Comparison of ENCODE assay signal across 7 cellular contexts in genomic region chr6:34664270-34664971, GRCh38. TPM values are rescaled to one million over a fixed set of nuclear protein-coding genes. Genes with fewer than 3 reads are reported as not detected.
DNase-seq lines count a peak whose midpoint lies in the region; ATAC-seq, FAIRE-seq and TF ChIP-seq lines count a peak whose summit lies in the region.

No MANE protein-coding gene starts in this region.

- FAIRE-seq in endothelial cell of umbilical vein (lab: Jason Lieb, UNC) = peak; percentile 72

- intact Hi-C loops in endothelial cell of umbilical vein (cut with micrococcal nuclease) = no loop called here

- H3K4me1 ChIP-seq in endothelial cell of umbilical vein (ENCODE audit: control insufficient read depth, extremely low read depth, insufficient read depth, low read length) = peaks cover 18% of the 10 kb centered on the region
- H3K4me1 ChIP-seq in skeletal muscle satellite cell (ENCODE audit: control insufficient read depth, insufficient read depth, low read length) = peaks cover 55% of the 10 kb centered on the region

- DNase-seq in HFFc6 (peak; percentile 3), SK-N-MC (ENCODE audit: low read depth, low spot score) (peak; percentile 44), endothelial cell of umbilical vein (ENCODE audit: low read depth, low spot score) (peak; percentile 74), DMS79 (lab: John Stamatoyannopoulos, UW) (no peak)

- POLR2A ChIA-PET in endothelial cell of umbilical vein (lab: Charles Lee) = interaction anchor here (0.8 kb wide), 1 partner anchor 271 kb away, joined by 7 read pairs; no protein-coding TSS in a partner anchor

- CTCF ChIA-PET in endothelial cell of umbilical vein (lab: Charles Lee) = interaction anchor here (0.9 to 1.5 kb wide), 2 partner anchors 7 to 92 kb away, joined by 4 to 6 read pairs; partner anchors contain the start of gene SNRPC

- peak overlapping the region; percentile 96 for H3K27ac Mint-ChIP-seq in HFFc6

- peak overlapping the region; percentile 30 for H3K4me3 ChIP-seq in SK-N-MC
- H3K4me3 ChIP-seq in endothelial cell of umbilical vein (replicated peaks in 1 of 3; ENCODE audit: insufficient read depth in 1 of 3, low read depth in 1 of 3, low read length in 3 of 3) = no peak overlapping the region
- H3K4me3 ChIP-seq in skeletal muscle satellite cell (ENCODE audit: low read length) = no peak overlapping the region

- no peaks in the 10 kb centered on the region for H3K27me3 Mint-ChIP-seq in HFFc6 (ENCODE audit: insufficient read depth)

- peaks cover 10% of the 10 kb centered on the region for H3K36me3 Mint-ChIP-seq in HFFc6 (ENCODE audit: low read depth)

- H2AFZ ChIP-seq in endothelial cell of umbilical vein (ENCODE audit: low read depth, low read length) = peak overlapping the region; percentile 10

- peaks cover 65% of the 10 kb centered on the region for H3K4me1 Mint-ChIP-seq in HFFc6 (ENCODE audit: low read depth)

- H3K4me3 Mint-ChIP-seq in HFFc6 = peak overlapping the region; percentile 44; the same call in 1 of the 2 replicates

- H3K27ac ChIP-seq in SK-N-MC (peak overlapping the region; percentile 95), endothelial cell of umbilical vein (ENCODE audit: insufficient read depth, low read depth, low read length) (peak overlapping the region; percentile 82)

- H3K9ac ChIP-seq in SK-N-MC (ENCODE audit: insufficient read length) = peak overlapping the region; percentile 33
- H3K9ac ChIP-seq in endothelial cell of umbilical vein (replicated peaks; ENCODE audit: extremely low read depth, insufficient read depth, low read length) = peak overlapping the region; percentile 20
- peak overlapping the region; percentile 56 for H3K9ac ChIP-seq in skeletal muscle satellite cell (ENCODE audit: low read depth, low read length)

- H3K4me2 ChIP-seq in endothelial cell of umbilical vein (ENCODE audit: insufficient read depth, low read length) (peak overlapping the region; percentile 65), skeletal muscle satellite cell (ENCODE audit: low read length) (peak overlapping the region; percentile 58)

- ATAC-seq in GM21825 (IDR thresholded peaks at IDR 0.05; ENCODE audit: unreplicated experiment) (no peak), GM19452 (IDR thresholded peaks at IDR 0.05; ENCODE audit: unreplicated experiment) (no peak)

- no peaks in the 10 kb centered on the region for H4K20me1 ChIP-seq in endothelial cell of umbilical vein (replicated peaks; ENCODE audit: control insufficient read depth, extremely low read depth, insufficient read depth, low read length)

- H3K79me2 ChIP-seq in endothelial cell of umbilical vein (ENCODE audit: control insufficient read depth, insufficient read depth, low read length) = peaks cover 73% of the 10 kb centered on the region

- no peaks in the 10 kb centered on the region for H3K27me3 ChIP-seq in endothelial cell of umbilical vein (ENCODE audit: control insufficient read depth in 2 of 2, insufficient read depth in 2 of 2, low read length in 2 of 2)
- H3K27me3 ChIP-seq in skeletal muscle satellite cell (ENCODE audit: control insufficient read depth, insufficient read depth, low read length) = no peaks in the 10 kb centered on the region

- H3K9me1 ChIP-seq in endothelial cell of umbilical vein (replicated peaks; ENCODE audit: control insufficient read depth, extremely low read depth, insufficient read depth, low read length) = no peaks in the 10 kb centered on the region

- no peak for TF ChIP-seq POLR2A in endothelial cell of umbilical vein (IDR thresholded peaks at IDR 0.05; ENCODE audit: low read depth, low read length)

- TF ChIP-seq CTCF in HFFc6 (IDR thresholded peaks at IDR 0.05) (no peak), endothelial cell of umbilical vein (IDR thresholded peaks at IDR 0.05; ENCODE audit: extremely low read depth in 1 of 2, insufficient read depth in 1 of 2, low read depth in 1 of 2, low read length in 2 of 2) (no peak)

- H3K9me3 ChIP-seq in SK-N-MC (ENCODE audit: low read depth, low read length) = no peaks in the 10 kb centered on the region
- no peaks in the 10 kb centered on the region for H3K9me3 ChIP-seq in endothelial cell of umbilical vein (replicated peaks; ENCODE audit: control insufficient read depth, insufficient read depth, low read length)
- H3K9me3 ChIP-seq in skeletal muscle satellite cell (replicated peaks; ENCODE audit: low read length) = no peaks in the 10 kb centered on the region

- no peaks in the 10 kb centered on the region for H3K9me3 Mint-ChIP-seq in HFFc6

- H3K36me3 ChIP-seq in SK-N-MC (ENCODE audit: insufficient read depth, low read length) (no peaks in the 10 kb centered on the region), endothelial cell of umbilical vein (ENCODE audit: control insufficient read depth in 2 of 2, extremely low read depth in 1 of 2, insufficient read depth in 2 of 2, low read length in 2 of 2) (no peaks in the 10 kb centered on the region), skeletal muscle satellite cell (ENCODE audit: insufficient read depth, low read length) (no peaks in the 10 kb centered on the region)

- dilution Hi-C loops in endothelial cell of umbilical vein (cut with MboI; ENCODE audit: extremely low pct_ligation_motif_present, low sequenced_read_pairs) = no loop called here

- BruUV-seq in endothelial cell of umbilical vein (replicated peaks; lab: Mats Ljungman, UMichigan) = no TSS peak

TF ChIP-seq in endothelial cell of umbilical vein, 7 proteins besides CTCF, POLR2A, EP300 and RAD21:
- no peak for TF ChIP-seq FOS (IDR thresholded peaks at IDR 0.05; ENCODE audit: borderline replicate concordance, insufficient read depth, low read length)
- TF ChIP-seq MYC (IDR thresholded peaks at IDR 0.05; ENCODE audit: low read depth, low read length) = no peak
- TF ChIP-seq MAX (IDR thresholded peaks at IDR 0.05; ENCODE audit: insufficient read depth, insufficient read length) = no peak

RNA-seq across cellular contexts. Expression of gene ILRUN, which starts 32.1 kb away (rescaled TPM):
- total RNA-seq in HFFc6 (2021; fragmentation: NEBNext Ultra II Directional; extraction: Animal tissue kit (Norgen Biotek cat#: 25700)) = 10 to 100 TPM; 56.0 to 65.1 (median 59.4) TPM
- 47.0 and 48.9 TPM in 2 replicates for total RNA-seq in endothelial cell of umbilical vein
- polyA plus RNA-seq in endothelial cell of umbilical vein = 27.7 and 30.5 TPM in 2 replicates
- 31.7 and 35.6 TPM in 2 replicates for polyA plus RNA-seq in endothelial cell of umbilical vein (2011; cell fraction: cytosol; rRNA removed)
- 21.1 and 24.0 TPM in 2 replicates for polyA plus RNA-seq in endothelial cell of umbilical vein (2011; cell fraction: nucleus; rRNA removed)
- 33.9 and 43.8 TPM in 2 replicates for polyA plus RNA-seq in endothelial cell of umbilical vein (2012)
- 63.7 and 70.8 TPM in 2 replicates for polyA minus RNA-seq in endothelial cell of umbilical vein
- polyA minus RNA-seq in endothelial cell of umbilical vein (2011; cell fraction: cytosol; rRNA and poly(A)+ RNA removed) = 56.3 TPM
- 15.7 and 20.4 TPM in 2 replicates for polyA minus RNA-seq in endothelial cell of umbilical vein (2011; cell fraction: nucleus; rRNA and poly(A)+ RNA removed)
- total RNA-seq in skeletal muscle satellite cell (2012; rRNA removed) = 25.9 and 26.4 TPM in 2 replicates
